18 cellular contexts compared by ENCODE assay signal in genomic region chr4:8344387-8344786, GRCh38.
"Had no signal": no experiment of that assay in that cellular context is flagged by ENCODE, and none has a peak within 500 bp of the region (broad histone marks: within the 10 kb centered on the region; RNA-seq: fewer than 3 reads in every experiment).

No MANE protein-coding gene starts in this region.

- H3K4me3 ChIP-seq: gastrocnemius medialis, heart right ventricle, psoas muscle, SJSA1, transverse colon had no signal

- H3K9me3 ChIP-seq: gastrocnemius medialis, heart right ventricle, psoas muscle, SJSA1, transverse colon had no signal

- ATAC-seq: activated T-cell treated with anti-CD3 and anti-CD28 coated beads, Interleukin-2, amount 50 U/mL, for 72 hours; gastrocnemius medialis; heart right ventricle; left colon; natural killer cell treated with Interleukin-12 subunit alpha and Interleukin-12 subunit beta and Interleukin-15 and Interleukin-18, amount 100 ng/mL, for 72 hours; psoas muscle; stimulated activated memory B cell treated with anti-CD40 and anti-IgM and Interleukin-4, amounts not matched to agents 10 μg/mL and 1 μg/mL and 100 μg/mL, for 72 hours had no signal

- DNase-seq: activated CD4-positive, alpha-beta T cell treated with anti-CD3 and anti-CD28 coated beads, Interleukin-2, amount 10 ng/mL, durations not matched to agents 24 days and 14 days; activated CD4-positive, CD25-positive, alpha-beta regulatory T cell; activated CD8-positive, alpha-beta memory T cell treated with anti-CD3 and anti-CD28 coated beads, Interleukin-2, amount 50 U/mL, for 48 hours; activated naive CD4-positive, alpha-beta T cell; activated naive CD8-positive, alpha-beta T cell treated with anti-CD3 and anti-CD28 coated beads, Interleukin-2, amount 10 ng/mL, durations not matched to agents 7 days and 5 days; activated T-cell treated with anti-CD3 and anti-CD28 coated beads, Interleukin-2, amount 50 U/mL, for 72 hours; erythroblast; gastrocnemius medialis; heart right ventricle; left colon; mammary epithelial cell; psoas muscle; stimulated activated CD4-positive, alpha-beta T cell treated with anti-CD3 and anti-CD28 coated beads, Interleukin-2, amount 100 ng/mL, for 48 hours; T-helper 2 cell; transverse colon had no signal

- H3K4me1 ChIP-seq: SJSA1 had no signal

- H3K36me3 ChIP-seq: gastrocnemius medialis, heart right ventricle, SJSA1, transverse colon had no signal

- H3K27me3 ChIP-seq: gastrocnemius medialis, heart right ventricle, SJSA1, transverse colon had no signal

- H3K27ac ChIP-seq: SJSA1 had no signal
